ENCODE assay signal across 8 cellular contexts in the genomic region with DNA sequence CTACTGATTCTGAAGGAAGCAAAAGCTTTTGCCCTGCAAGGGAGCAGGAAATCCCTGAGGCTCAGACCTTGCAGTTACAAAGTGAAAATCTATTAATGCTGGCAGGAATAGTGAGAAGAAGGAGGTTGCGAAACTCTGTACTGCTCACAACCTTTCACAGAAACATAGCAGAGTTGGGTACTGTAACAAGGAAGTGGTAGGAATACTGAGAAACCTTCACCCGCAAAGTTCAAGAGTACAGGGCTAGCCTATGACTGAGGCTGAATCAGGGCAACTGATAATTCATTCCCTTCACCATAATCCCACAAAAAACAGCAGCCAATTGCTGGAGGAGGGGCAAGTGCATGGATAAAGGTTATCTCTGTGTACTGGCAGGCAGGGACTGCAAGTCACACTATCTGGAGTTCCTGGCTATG. TPM values are rescaled to one million over a fixed set of nuclear protein-coding genes. Genes with fewer than 3 reads are reported as not detected.
DNase-seq lines count a peak whose midpoint lies in the region; ATAC-seq, FAIRE-seq and TF ChIP-seq lines count a peak whose summit lies in the region.

No MANE protein-coding gene starts in this region.

- CTCF ChIA-PET in activated CD8-positive, alpha-beta memory T cell treated with anti-CD3 and anti-CD28 coated beads, Interleukin-2, amount 10 ng/mL, durations not matched to agents 7 days and 5 days (lab: Charles Lee), result no interaction called here

- H3K4me1 Mint-ChIP-seq in activated CD8-positive, alpha-beta memory T cell treated with anti-CD3 and anti-CD28 coated beads, Interleukin-2, amount 10 ng/mL, durations not matched to agents 7 days and 5 days, result peaks cover 9% of the 10 kb centered on the region

- no peak for TF ChIP-seq CTCF in fibroblast of mammary gland (conservative IDR thresholded peaks at IDR 0.05; ENCODE audit: control insufficient read depth, insufficient read depth, low read depth, low read length)
- TF ChIP-seq CTCF in D721Med (IDR thresholded peaks at IDR 0.05; ENCODE audit: insufficient read depth, missing control alignments), result no peak

- H3K27ac Mint-ChIP-seq in activated CD8-positive, alpha-beta memory T cell treated with anti-CD3 and anti-CD28 coated beads, Interleukin-2, amount 10 ng/mL, durations not matched to agents 7 days and 5 days, result no peak overlapping the region

- FAIRE-seq in D721Med (lab: Jason Lieb, UNC), result no peak

- peaks cover 2% of the 10 kb centered on the region for H3K9me3 Mint-ChIP-seq in activated CD8-positive, alpha-beta memory T cell treated with anti-CD3 and anti-CD28 coated beads, Interleukin-2, amount 10 ng/mL, durations not matched to agents 7 days and 5 days (ENCODE audit: low read depth)

- in situ Hi-C loops in KBM-7 (cut with MboI; ENCODE audit: low pct_unique_long_range_greater_than_20kb, low sequenced_read_pairs), result no loop called here

- H3K4me3 ChIP-seq in fibroblast of mammary gland (ENCODE audit: control insufficient read depth, low read depth, low read length), result no peak overlapping the region

- ATAC-seq in GM21786 (IDR thresholded peaks at IDR 0.05; ENCODE audit: unreplicated experiment), result peak; percentile 96
- ATAC-seq in activated CD8-positive, alpha-beta memory T cell treated with anti-CD3 and anti-CD28 coated beads, Interleukin-2, amount 10 ng/mL, durations not matched to agents 7 days and 5 days, result no peak

- DNase-seq in EL, result peak; percentile 44
- DNase-seq in KBM-7, result peak; percentile 80
- peak; percentile 83 for DNase-seq in fibroblast of mammary gland (ENCODE audit: low read depth)
- no peak for DNase-seq in D721Med (ENCODE audit: insufficient read length, low spot score)
- no peak for DNase-seq in putamen (ENCODE audit: low spot score)
- no peak for DNase-seq in NCI-H526 (lab: John Stamatoyannopoulos, UW)
- no peak for DNase-seq in activated CD8-positive, alpha-beta memory T cell treated with anti-CD3 and anti-CD28 coated beads, Interleukin-2, amount 10 ng/mL, durations not matched to agents 7 days and 5 days

- no peaks in the 10 kb centered on the region for H3K27me3 Mint-ChIP-seq in activated CD8-positive, alpha-beta memory T cell treated with anti-CD3 and anti-CD28 coated beads, Interleukin-2, amount 10 ng/mL, durations not matched to agents 7 days and 5 days

- no peaks in the 10 kb centered on the region for H3K36me3 Mint-ChIP-seq in activated CD8-positive, alpha-beta memory T cell treated with anti-CD3 and anti-CD28 coated beads, Interleukin-2, amount 10 ng/mL, durations not matched to agents 7 days and 5 days

- H3K4me3 Mint-ChIP-seq in activated CD8-positive, alpha-beta memory T cell treated with anti-CD3 and anti-CD28 coated beads, Interleukin-2, amount 10 ng/mL, durations not matched to agents 7 days and 5 days, result no peak overlapping the region

RNA-seq across cellular contexts. Expression of a gene that starts 23.9 kb away (rescaled TPM):
- total RNA-seq in activated CD8-positive, alpha-beta memory T cell treated with anti-CD3 and anti-CD28 coated beads, Interleukin-2, amount 10 ng/mL, durations not matched to agents 7 days and 5 days, result 1 to 10 TPM in 1 of 2 experiments, under 1 TPM in 1; 0.67 to 1.3 TPM

Comparison
In these comparisons a context has a peak if more than half of its experiments do, and no peak if none do; other contexts are left out.
1. DNase-seq: peak in EL (single experiment), KBM-7 (single experiment) and fibroblast of mammary gland (single experiment); none in D721Med (single experiment), putamen (single experiment), NCI-H526 (0 of 2) and activated CD8-positive, alpha-beta memory T cell treated with anti-CD3 and anti-CD28 coated beads, Interleukin-2, amount 10 ng/mL, durations not matched to agents 7 days and 5 days (single experiment).